ENCODE assay signal across 22 cellular contexts in genomic region chr10:32891261-32891660, GRCh38.
DNase-seq lines count a peak whose midpoint lies in the region; ATAC-seq, FAIRE-seq and TF ChIP-seq lines count a peak whose summit lies in the region.
"Had no signal": no experiment of that assay in that cellular context is flagged by ENCODE, and none has a peak within 500 bp of the region (broad histone marks: within the 10 kb centered on the region; RNA-seq: fewer than 3 reads in every experiment).

No MANE protein-coding gene starts in this region.

- H3K27ac ChIP-seq in psoas muscle = no peak overlapping the region
- H3K27ac ChIP-seq: BLaER1, KMS-11, Peyer's patch had no signal

- H3K27me3 Mint-ChIP-seq in T-helper 17 cell = no peaks in the 10 kb centered on the region
- H3K27me3 Mint-ChIP-seq in effector memory CD8-positive, alpha-beta T cell = no peaks in the 10 kb centered on the region
- H3K27me3 Mint-ChIP-seq: CD4-positive, alpha-beta T cell had no signal

- no peaks in the 10 kb centered on the region for H3K9me3 Mint-ChIP-seq in effector memory CD8-positive, alpha-beta T cell
- H3K9me3 Mint-ChIP-seq: CD4-positive, alpha-beta T cell had no signal

- H3K4me1 ChIP-seq in psoas muscle = no peaks in the 10 kb centered on the region
- H3K4me1 ChIP-seq: BLaER1, Peyer's patch had no signal

- H3K36me3 ChIP-seq in psoas muscle (ENCODE audit: insufficient read depth in 1 of 2, low read depth in 1 of 2) = peaks cover 2 to 12% of the 10 kb centered on the region in 2 donors

- no peaks in the 10 kb centered on the region for H3K9me3 ChIP-seq in T-helper 17 cell (ENCODE audit: control insufficient read depth, low read length, poor library complexity, severe bottlenecking)
- H3K9me3 ChIP-seq in psoas muscle = no peaks in the 10 kb centered on the region
- H3K9me3 ChIP-seq: BLaER1, Peyer's patch had no signal

- TF ChIP-seq POLR2A in GM12891 (IDR thresholded peaks at IDR 0.05; ENCODE audit: low read depth, low read length) = no peak

- DNase-seq in GM12891 (ENCODE audit: insufficient read length, low spot score) (no peak), T-helper 17 cell (no peak), islet precursor cell (peak; percentile 51), psoas muscle (no peak), ACHN (no peak)
- DNase-seq in effector memory CD8-positive, alpha-beta T cell = no peak
- no peak for DNase-seq in activated CD4-positive, alpha-beta T cell treated with anti-CD3 and anti-CD28 coated beads, Interleukin-2, amount 50 U/mL, for 1 hour
- DNase-seq: CD4-positive, alpha-beta T cell; COR-L47; DMS 273 treated with DMSO at 0.1 percent for 48 hours; DMS79 treated with DMSO at 0.1 percent for 48 hours; H7; NCI-H1694 treated with DMSO at 0.1 percent for 48 hours; NCI-H2081 treated with DMSO at 0.1 percent for 48 hours; NCI-H2171 treated with DMSO at 0.1 percent for 48 hours; NCI-H524 treated with DMSO at 0.1 percent for 48 hours; NCI-H82; Peyer's patch; SW 1271 had no signal

- no peaks in the 10 kb centered on the region for H3K27me3 ChIP-seq in psoas muscle (ENCODE audit: insufficient read depth in 3 of 3, low read length in 2 of 3)
- H3K27me3 ChIP-seq: BLaER1, Peyer's patch had no signal

- no peak overlapping the region for H3K4me3 ChIP-seq in psoas muscle
- H3K4me3 ChIP-seq: BLaER1, GM12878, Peyer's patch had no signal

- H3K4me1 Mint-ChIP-seq in T-helper 17 cell = peaks cover 20% of the 10 kb centered on the region
- H3K4me1 Mint-ChIP-seq in effector memory CD8-positive, alpha-beta T cell (ENCODE audit: low read depth in 2 of 2) = peaks cover 3 to 9% of the 10 kb centered on the region in 2 donors

- no peak for TF ChIP-seq CTCF in psoas muscle (IDR thresholded peaks at IDR 0.05)

- peak; percentile 16 for ATAC-seq in T-helper 17 cell
- ATAC-seq in psoas muscle = peak in 3 of 4 donors; percentile 29 to 41 (median 38)
- ATAC-seq in effector memory CD8-positive, alpha-beta T cell (replicated peaks) = no peak
- ATAC-seq: GM12878 had no signal

- H3K4me3 Mint-ChIP-seq in T-helper 17 cell = no peak overlapping the region
- no peak overlapping the region for H3K4me3 Mint-ChIP-seq in effector memory CD8-positive, alpha-beta T cell
- H3K4me3 Mint-ChIP-seq: CD4-positive, alpha-beta T cell had no signal

- WGBS in psoas muscle, 3 donors = 49 to 51% (median 50%) methylated on average over 8 of the region's 8 CpGs

- intact Hi-C loops in psoas muscle (cut with DNase I) = no loop called here

- FAIRE-seq in GM12891 (lab: Jason Lieb, UNC) = peak; percentile 5
- FAIRE-seq: GM12878 had no signal

- in situ Hi-C loops in ACHN (cut with HindIII; ENCODE audit: low pct_ligation_motif_present, low pct_unique_long_range_greater_than_20kb, low sequenced_read_pairs) = no loop called here

- peaks cover 3% of the 10 kb centered on the region for H3K36me3 Mint-ChIP-seq in T-helper 17 cell (ENCODE audit: low read depth)
- H3K36me3 Mint-ChIP-seq in effector memory CD8-positive, alpha-beta T cell (ENCODE audit: insufficient read depth) = peaks cover 8% of the 10 kb centered on the region

- H3K27ac Mint-ChIP-seq in T-helper 17 cell = peak overlapping the region; percentile 54
- no peak overlapping the region for H3K27ac Mint-ChIP-seq in effector memory CD8-positive, alpha-beta T cell
- H3K27ac Mint-ChIP-seq: CD4-positive, alpha-beta T cell had no signal

TF ChIP-seq in GM12891, 5 proteins besides CTCF, POLR2A, EP300 and RAD21:
- TF ChIP-seq TAF1 (IDR thresholded peaks at IDR 0.05; ENCODE audit: low read depth, low read length) (no peak), POLR2AphosphoS5 (IDR thresholded peaks at IDR 0.05; ENCODE audit: low read depth, low read length) (no peak), POU2F2 (IDR thresholded peaks at IDR 0.05; ENCODE audit: low read depth, low read length) (no peak), SPI1 (IDR thresholded peaks at IDR 0.05; ENCODE audit: low read depth, low read length) (no peak), PAX5 (IDR thresholded peaks at IDR 0.05; ENCODE audit: insufficient read depth, low read length, severe bottlenecking) (no peak)
TF ChIP-seq in GM12891: peak in this region for 0.
